In genomic region chr5:204462-204861, GRCh38 we compare ENCODE assay signal across 38 cellular contexts. TPM values are rescaled to one million over a fixed set of nuclear protein-coding genes. Genes with fewer than 3 reads are reported as not detected.
"Had no signal": no experiment of that assay in that cellular context is flagged by ENCODE, and none has a peak within 500 bp of the region (broad histone marks: within the 10 kb centered on the region; RNA-seq: fewer than 3 reads in every experiment).

No MANE protein-coding gene starts in this region.

- H3K4me3 Mint-ChIP-seq: activated B cell treated with CpG ODN at 0.5 μM for 24 hours; activated CD4-positive, alpha-beta memory T cell treated with anti-CD3 and anti-CD28 coated beads for 36 hours; activated CD4-positive, alpha-beta T cell treated with anti-CD3 and anti-CD28 coated beads, Interleukin-2, amount 10 ng/mL, durations not matched to agents 24 days and 14 days; activated CD8-positive, alpha-beta T cell treated with anti-CD3 and anti-CD28 coated beads for 36 hours; activated naive CD4-positive, alpha-beta T cell treated with anti-CD3 and anti-CD28 coated beads, Interleukin-2, amount 10 ng/mL, durations not matched to agents 7 days and 5 days; activated naive CD4-positive, alpha-beta T cell treated with anti-CD3 and anti-CD28 coated beads, Interleukin-2, amount 50 U/mL, for 24 hours; activated naive CD8-positive, alpha-beta T cell; activated naive CD8-positive, alpha-beta T cell treated with anti-CD3 and anti-CD28 coated beads, Interleukin-2, amount 10 ng/mL, durations not matched to agents 7 days and 5 days; activated naive CD8-positive, alpha-beta T cell treated with anti-CD3 and anti-CD28 coated beads, Interleukin-2, amount 50 U/mL, for 24 hours; activated T-cell treated with anti-CD3 and anti-CD28 coated beads, Interleukin-2, amount 50 U/mL, for 4 hours; activated T-cell treated with anti-CD3 and anti-CD28 coated beads, Interleukin-2, amount 50 U/mL, for 72 hours; brain; central memory CD8-positive, alpha-beta T cell; T-cell; T-helper 1 cell treated with Interleukin-12 subunit alpha and Interleukin-12 subunit beta and Interleukin-4 antibody, amounts not matched to agents 30 μg/mL and 1 μg/mL, for 36 hours; T-helper 2 cell treated with Interferon-gamma antibody and Interleukin-4, amounts not matched to agents 5 μg/mL and 100 μg/mL, for 36 hours had no signal

- DNase-seq: activated B cell treated with CpG ODN at 0.5 μM for 24 hours; activated CD4-positive, alpha-beta memory T cell treated with anti-CD3 and anti-CD28 coated beads for 36 hours; activated CD4-positive, alpha-beta T cell treated with anti-CD3 and anti-CD28 coated beads for 4 hours; activated CD4-positive, alpha-beta T cell treated with anti-CD3 and anti-CD28 coated beads, Interleukin-2, amount 10 ng/mL, durations not matched to agents 24 days and 14 days; activated CD4-positive, alpha-beta T cell treated with anti-CD3 and anti-CD28 coated beads, Interleukin-2, amount 50 U/mL, for 4 hours; activated CD4-positive, CD25-positive, alpha-beta regulatory T cell treated with anti-CD3 and anti-CD28 coated beads, Interleukin-2, amount 50 U/mL, for 72 hours; activated CD8-positive, alpha-beta memory T cell treated with anti-CD3 and anti-CD28 coated beads, Interleukin-2, amount 50 U/mL, for 4 hours; activated CD8-positive, alpha-beta T cell treated with anti-CD3 and anti-CD28 coated beads for 36 hours; activated effector memory CD4-positive, alpha-beta T cell treated with Interleukin-2 at 50 U/mL for 16 hours; activated gamma-delta T cell; activated naive CD4-positive, alpha-beta T cell treated with anti-CD3 and anti-CD28 coated beads, Interleukin-2, amount 10 ng/mL, durations not matched to agents 7 days and 5 days; activated naive CD4-positive, alpha-beta T cell treated with Interleukin-2 at 50 U/mL for 16 hours; activated naive CD8-positive, alpha-beta T cell treated with anti-CD3 and anti-CD28 coated beads, Interleukin-2, amount 10 ng/mL, durations not matched to agents 7 days and 5 days; activated naive CD8-positive, alpha-beta T cell treated with anti-CD3 and anti-CD28 coated beads, Interleukin-2, amount 50 U/mL, for 24 hours; activated T-cell treated with anti-CD3 and anti-CD28 coated beads for 4 hours; activated T-cell treated with anti-CD3 and anti-CD28 coated beads, Interleukin-2, amount 50 U/mL, for 1 hour; activated T-cell treated with anti-CD3 and anti-CD28 coated beads, Interleukin-2, amount 50 U/mL, for 4 hours; activated T-cell treated with anti-CD3 and anti-CD28 coated beads, Interleukin-2, amount 50 U/mL, for 72 hours; amygdala; anterior cingulate cortex; caudate nucleus; cerebellar nuclear complex; T-cell; T-helper 2 cell; T-helper 9 cell had no signal

- H3K9me3 Mint-ChIP-seq: activated B cell treated with CpG ODN at 0.5 μM for 24 hours; activated CD4-positive, alpha-beta memory T cell treated with anti-CD3 and anti-CD28 coated beads for 36 hours; activated CD4-positive, alpha-beta T cell treated with anti-CD3 and anti-CD28 coated beads, Interleukin-2, amount 10 ng/mL, durations not matched to agents 24 days and 14 days; activated CD8-positive, alpha-beta T cell treated with anti-CD3 and anti-CD28 coated beads for 36 hours; activated naive CD4-positive, alpha-beta T cell treated with anti-CD3 and anti-CD28 coated beads, Interleukin-2, amount 10 ng/mL, durations not matched to agents 7 days and 5 days; activated naive CD4-positive, alpha-beta T cell treated with anti-CD3 and anti-CD28 coated beads, Interleukin-2, amount 50 U/mL, for 24 hours; activated naive CD8-positive, alpha-beta T cell treated with anti-CD3 and anti-CD28 coated beads, Interleukin-2, amount 10 ng/mL, durations not matched to agents 7 days and 5 days; activated naive CD8-positive, alpha-beta T cell treated with anti-CD3 and anti-CD28 coated beads, Interleukin-2, amount 50 U/mL, for 24 hours; activated T-cell treated with anti-CD3 and anti-CD28 coated beads, Interleukin-2, amount 50 U/mL, for 4 hours; activated T-cell treated with anti-CD3 and anti-CD28 coated beads, Interleukin-2, amount 50 U/mL, for 72 hours; activated T-helper 2 cell treated with anti-CD3 and anti-CD28 coated beads, Interferon-gamma antibody, Interleukin-2, Interleukin-4, amounts not matched to agents 10 μg/mL and 5 μg/mL and 100 μg/mL, durations not matched to agents 14 hours and 24 hours and 36 hours; brain; central memory CD8-positive, alpha-beta T cell; T-cell; T-helper 1 cell treated with Interleukin-12 subunit alpha and Interleukin-12 subunit beta and Interleukin-4 antibody, amounts not matched to agents 30 μg/mL and 1 μg/mL, for 36 hours; T-helper 2 cell treated with Interferon-gamma antibody and Interleukin-4, amounts not matched to agents 5 μg/mL and 100 μg/mL, for 36 hours had no signal

- FAIRE-seq: TTC549 had no signal

- H3K36me3 Mint-ChIP-seq: activated naive CD8-positive, alpha-beta T cell had no signal

- H3K4me3 ChIP-seq: ascending aorta had no signal

- H3K9me3 ChIP-seq: ascending aorta had no signal

- H3K27ac ChIP-seq: ascending aorta, VCaP had no signal

- H3K4me1 Mint-ChIP-seq: activated CD4-positive, alpha-beta T cell treated with anti-CD3 and anti-CD28 coated beads, Interleukin-2, amount 10 ng/mL, durations not matched to agents 24 days and 14 days; activated naive CD4-positive, alpha-beta T cell treated with anti-CD3 and anti-CD28 coated beads, Interleukin-2, amount 10 ng/mL, durations not matched to agents 7 days and 5 days; activated naive CD8-positive, alpha-beta T cell treated with anti-CD3 and anti-CD28 coated beads, Interleukin-2, amount 10 ng/mL, durations not matched to agents 7 days and 5 days had no signal

- H3K27me3 ChIP-seq: ascending aorta had no signal

- H3K27ac Mint-ChIP-seq: activated B cell treated with CpG ODN at 0.5 μM for 24 hours; activated CD4-positive, alpha-beta memory T cell treated with anti-CD3 and anti-CD28 coated beads for 36 hours; activated CD4-positive, alpha-beta T cell treated with anti-CD3 and anti-CD28 coated beads, Interleukin-2, amount 10 ng/mL, durations not matched to agents 24 days and 14 days; activated CD8-positive, alpha-beta T cell treated with anti-CD3 and anti-CD28 coated beads for 36 hours; activated naive CD4-positive, alpha-beta T cell treated with anti-CD3 and anti-CD28 coated beads, Interleukin-2, amount 10 ng/mL, durations not matched to agents 7 days and 5 days; activated naive CD4-positive, alpha-beta T cell treated with anti-CD3 and anti-CD28 coated beads, Interleukin-2, amount 50 U/mL, for 24 hours; activated naive CD8-positive, alpha-beta T cell; activated naive CD8-positive, alpha-beta T cell treated with anti-CD3 and anti-CD28 coated beads, Interleukin-2, amount 10 ng/mL, durations not matched to agents 7 days and 5 days; activated naive CD8-positive, alpha-beta T cell treated with anti-CD3 and anti-CD28 coated beads, Interleukin-2, amount 50 U/mL, for 24 hours; activated T-cell treated with anti-CD3 and anti-CD28 coated beads, Interleukin-2, amount 50 U/mL, for 72 hours; activated T-helper 2 cell treated with anti-CD3 and anti-CD28 coated beads, Interferon-gamma antibody, Interleukin-2, Interleukin-4, amounts not matched to agents 10 μg/mL and 5 μg/mL and 100 μg/mL, durations not matched to agents 14 hours and 24 hours and 36 hours; T-cell; T-helper 1 cell treated with Interleukin-12 subunit alpha and Interleukin-12 subunit beta and Interleukin-4 antibody, amounts not matched to agents 30 μg/mL and 1 μg/mL, for 36 hours; T-helper 2 cell treated with Interferon-gamma antibody and Interleukin-4, amounts not matched to agents 5 μg/mL and 100 μg/mL, for 36 hours had no signal

- ATAC-seq: activated CD8-positive, alpha-beta T cell treated with anti-CD3 and anti-CD28 coated beads for 36 hours; activated naive CD8-positive, alpha-beta T cell treated with anti-CD3 and anti-CD28 coated beads, Interleukin-2, amount 50 U/mL, for 24 hours; activated T-cell treated with anti-CD3 and anti-CD28 coated beads, Interleukin-2, amount 50 U/mL, for 4 hours; activated T-cell treated with anti-CD3 and anti-CD28 coated beads, Interleukin-2, amount 50 U/mL, for 72 hours; T-cell had no signal

- H3K4me1 ChIP-seq: ascending aorta had no signal

- H3K27me3 Mint-ChIP-seq: activated B cell treated with CpG ODN at 0.5 μM for 24 hours; activated CD4-positive, alpha-beta memory T cell treated with anti-CD3 and anti-CD28 coated beads for 36 hours; activated CD4-positive, alpha-beta T cell treated with anti-CD3 and anti-CD28 coated beads, Interleukin-2, amount 10 ng/mL, durations not matched to agents 24 days and 14 days; activated CD8-positive, alpha-beta T cell treated with anti-CD3 and anti-CD28 coated beads for 36 hours; activated naive CD4-positive, alpha-beta T cell treated with anti-CD3 and anti-CD28 coated beads, Interleukin-2, amount 10 ng/mL, durations not matched to agents 7 days and 5 days; activated naive CD4-positive, alpha-beta T cell treated with anti-CD3 and anti-CD28 coated beads, Interleukin-2, amount 50 U/mL, for 24 hours; activated naive CD8-positive, alpha-beta T cell; activated naive CD8-positive, alpha-beta T cell treated with anti-CD3 and anti-CD28 coated beads, Interleukin-2, amount 10 ng/mL, durations not matched to agents 7 days and 5 days; activated naive CD8-positive, alpha-beta T cell treated with anti-CD3 and anti-CD28 coated beads, Interleukin-2, amount 50 U/mL, for 24 hours; brain; central memory CD8-positive, alpha-beta T cell; T-cell had no signal

RNA-seq across cellular contexts. Expression of gene LRRC14B, which starts 13.2 kb away (rescaled TPM):
- total RNA-seq: activated B cell treated with CpG ODN at 0.5 μM for 24 hours; activated CD4-positive, alpha-beta memory T cell treated with anti-CD3 and anti-CD28 coated beads for 36 hours; activated CD4-positive, alpha-beta T cell treated with anti-CD3 and anti-CD28 coated beads, Interleukin-2, amount 10 ng/mL, durations not matched to agents 24 days and 14 days; activated CD8-positive, alpha-beta memory T cell treated with anti-CD3 and anti-CD28 coated beads for 36 hours; activated T-cell treated with anti-CD3 and anti-CD28 coated beads, Interleukin-2, amount 50 U/mL, for 72 hours; activated T-helper 2 cell treated with anti-CD3 and anti-CD28 coated beads, Interferon-gamma antibody, Interleukin-2, Interleukin-4, amounts not matched to agents 10 μg/mL and 5 μg/mL and 100 μg/mL, durations not matched to agents 14 hours and 24 hours and 36 hours; ascending aorta; chondrocyte; T-cell had no signal
- polyA plus RNA-seq: adipose tissue had no signal
